Comparison of ENCODE assay signal across 11 cellular contexts in the genomic region with DNA sequence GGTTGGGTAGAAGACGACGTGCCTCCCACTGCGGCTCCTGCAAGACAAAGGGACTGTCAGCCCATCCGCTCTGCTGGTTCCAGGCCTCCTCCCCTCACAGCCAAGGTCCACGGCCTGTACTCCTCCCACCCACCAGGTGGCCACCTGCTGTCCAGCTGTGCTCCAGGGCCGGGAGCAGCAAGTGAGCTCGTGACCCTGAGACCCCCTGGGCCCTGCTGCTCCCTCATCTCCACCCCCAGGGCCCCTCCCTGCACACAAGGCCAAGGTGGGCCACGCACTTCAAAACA. TPM values are rescaled to one million over a fixed set of nuclear protein-coding genes. Genes with fewer than 3 reads are reported as not detected.
DNase-seq lines count a peak whose midpoint lies in the region; ATAC-seq, FAIRE-seq and TF ChIP-seq lines count a peak whose summit lies in the region.
"Had no signal": no experiment of that assay in that cellular context is flagged by ENCODE, and none has a peak within 500 bp of the region (broad histone marks: within the 10 kb centered on the region; RNA-seq: fewer than 3 reads in every experiment).

No MANE protein-coding gene starts in this region.

- intact Hi-C loops in posterior cingulate gyrus (cut with DNase I) = no loop called here

- ATAC-seq in A549 (peak; percentile 35 to 48; a peak in 5 of 6 replicates), HG03280 (IDR thresholded peaks at IDR 0.05; ENCODE audit: unreplicated experiment) (no peak)

- no peak overlapping the region for H3K27ac ChIP-seq in A549
- H3K27ac ChIP-seq: psoas muscle had no signal

- WGBS in A549 (ENCODE audit: missing lambda C conversion rate) = 82% methylated on average over 6 of the region's 8 CpGs

- TF ChIP-seq POLR2A in A549 (IDR thresholded peaks at IDR 0.05; ENCODE audit: low read length) = no peak

- DNase-seq in A549 (ENCODE audit: low read depth in 1 of 2, low spot score in 1 of 2) = no peak
- no peak for DNase-seq in fibroblast of pulmonary artery (ENCODE audit: low read depth)
- no peak for DNase-seq in posterior cingulate gyrus
- DNase-seq in dedifferentiated amniotic fluid mesenchymal stem cell (ENCODE audit: extremely low spot score) = no peak
- DNase-seq: activated naive CD4-positive, alpha-beta T cell treated with anti-CD3 and anti-CD28 coated beads for 36 hours; GDM1; NCI-H774; psoas muscle; stimulated activated CD4-positive, alpha-beta T cell treated with anti-CD3 and anti-CD28 coated beads, Interleukin-4, amount 100 ng/mL, for 4 hours had no signal

- H3K9me3 ChIP-seq in A549 = no peaks in the 10 kb centered on the region
- H3K9me3 ChIP-seq: psoas muscle had no signal

- TF ChIP-seq CTCF in A549 (IDR thresholded peaks at IDR 0.05) (no peak; the same call in 1 of the 3 replicates), fibroblast of pulmonary artery (IDR thresholded peaks at IDR 0.05; ENCODE audit: low read length, missing control alignments) (peak; percentile 12)

- TF ChIP-seq EP300 in A549 (IDR thresholded peaks at IDR 0.05) = no peak
- TF ChIP-seq EP300 in Ishikawa (IDR thresholded peaks at IDR 0.05; ENCODE audit: borderline replicate concordance) = no peak

- H3K4me2 ChIP-seq in A549 = no peak overlapping the region

- no peak for TF ChIP-seq RAD21 in A549 (conservative IDR thresholded peaks at IDR 0.05 in 1 of 2, IDR thresholded peaks at IDR 0.05 in 1 of 2)
- no peak for TF ChIP-seq RAD21 in Ishikawa (IDR thresholded peaks at IDR 0.05; ENCODE audit: low read depth)

- CTCF ChIA-PET in A549 (lab: Yijun Ruan, JAX) = interaction anchor here (0.8 to 3.3 kb wide), 9 partner anchors 9 to 183 kb away, joined by 3 to 14 read pairs (median 4); partner anchors contain the start of gene AP2A2

- H3K4me3 ChIP-seq in A549 (no peak overlapping the region), fibroblast of pulmonary artery (replicated peaks; ENCODE audit: low read depth, low read length) (no peak overlapping the region)
- H3K4me3 ChIP-seq: psoas muscle had no signal

- H3K4me1 ChIP-seq in A549 = peaks cover 24% of the 10 kb centered on the region; the same call in 2 of the 3 replicates
- H3K4me1 ChIP-seq: psoas muscle had no signal

- POLR2A ChIA-PET in A549 (lab: Yijun Ruan, JAX) = interaction anchor here (1.7 kb wide), 1 partner anchor 26 kb away, joined by 6 read pairs; no protein-coding TSS in a partner anchor

- no peak for FAIRE-seq in A549 (lab: Jason Lieb, UNC)

TF ChIP-seq in A549, 52 proteins besides CTCF, POLR2A, EP300 and RAD21:
- 0 out of 3 replicates have a peak, but pooled peaks have one; percentile 36 for TF ChIP-seq SMC3 (IDR thresholded peaks at IDR 0.05)
- TF ChIP-seq ZSCAN20 (CRISPR knock-in tag; IDR thresholded peaks at IDR 0.05) = no peak

TF ChIP-seq in Ishikawa, 13 proteins besides CTCF, POLR2A, EP300 and RAD21:
- TF ChIP-seq TCF12 (IDR thresholded peaks at IDR 0.05; ENCODE audit: low read depth) = 0 out of 2 replicates have a peak, but pooled peaks have one; percentile 7
- no peak for TF ChIP-seq TAF1 (IDR thresholded peaks at IDR 0.05; ENCODE audit: low read depth)

RNA-seq across cellular contexts. Expression of gene TSPAN4, which starts 27.4 kb away (rescaled TPM):
- 83.5 and 87.8 TPM in 2 replicates for polyA plus RNA-seq in A549 (2011; rRNA removed)
- 286 and 346 TPM in 2 replicates for polyA plus RNA-seq in A549 (2012; cell fraction: cytosol; rRNA removed)
- polyA plus RNA-seq in A549 (2012; cell fraction: nucleus; rRNA removed) = 714 and 975 TPM in 2 replicates
- 145 to 150 TPM (median 146 TPM) in 3 replicates for polyA plus RNA-seq in A549 (2017; fragmentation: RNase III; extraction: RNeasy Plus Mini Kit Qiagen cat#74134 plus additional on column Dnase treatment)
- 46.9 and 63.5 TPM in 2 replicates for polyA minus RNA-seq in A549 (2011; rRNA and poly(A)+ RNA removed)

RNA-seq across cellular contexts. Expression of gene POLR2L, which starts 27.7 kb away (rescaled TPM):
- polyA plus RNA-seq in A549 (2011; rRNA removed) (140 and 197 TPM in 2 replicates), A549 (2017; fragmentation: RNase III; extraction: RNeasy Plus Mini Kit Qiagen cat#74134 plus additional on column Dnase treatment) (773 to 868 TPM (median 807 TPM) in 3 replicates)
- 1,407 and 1,430 TPM in 2 replicates for polyA plus RNA-seq in A549 (2012; cell fraction: cytosol; rRNA removed)
- 294 and 364 TPM in 2 replicates for polyA plus RNA-seq in A549 (2012; cell fraction: nucleus; rRNA removed)
- polyA minus RNA-seq in A549 (2011; rRNA and poly(A)+ RNA removed) = 73.3 and 88.5 TPM in 2 replicates

RNA-seq across cellular contexts. Expression of gene CD151, which starts 37.3 kb away (rescaled TPM):
- 409 and 523 TPM in 2 replicates for polyA plus RNA-seq in A549 (2011; rRNA removed)
- 964 and 1,353 TPM in 2 replicates for polyA plus RNA-seq in A549 (2012; cell fraction: cytosol; rRNA removed)
- 1,564 and 2,065 TPM in 2 replicates for polyA plus RNA-seq in A549 (2012; cell fraction: nucleus; rRNA removed)
- polyA plus RNA-seq in A549 (2017; fragmentation: RNase III; extraction: RNeasy Plus Mini Kit Qiagen cat#74134 plus additional on column Dnase treatment) = 649 to 701 TPM (median 695 TPM) in 3 replicates
- polyA minus RNA-seq in A549 (2011; rRNA and poly(A)+ RNA removed) = 530 and 576 TPM in 2 replicates

RNA-seq across cellular contexts. Expression of gene CHID1, which starts 40.5 kb away (rescaled TPM):
- polyA plus RNA-seq in A549 (2011; rRNA removed) (53.8 and 58.4 TPM in 2 replicates), A549 (2017; fragmentation: RNase III; extraction: RNeasy Plus Mini Kit Qiagen cat#74134 plus additional on column Dnase treatment) (70.5 to 74.4 TPM (median 70.6 TPM) in 3 replicates)
- 86.9 and 87.3 TPM in 2 replicates for polyA plus RNA-seq in A549 (2012; cell fraction: cytosol; rRNA removed)
- 85.8 and 99.4 TPM in 2 replicates for polyA plus RNA-seq in A549 (2012; cell fraction: nucleus; rRNA removed)
- polyA minus RNA-seq in A549 (2011; rRNA and poly(A)+ RNA removed) = 56.0 and 69.2 TPM in 2 replicates

RNA-seq across cellular contexts. Expression of gene CRACR2B, which starts 42.4 kb away (rescaled TPM):
- polyA plus RNA-seq in A549 (2011; rRNA removed) (1.2 and 1.8 TPM in 2 replicates), A549 (2017; fragmentation: RNase III; extraction: RNeasy Plus Mini Kit Qiagen cat#74134 plus additional on column Dnase treatment) (3.0 to 3.3 TPM (median 3.1 TPM) in 3 replicates)
- 2.9 and 3.3 TPM in 2 replicates for polyA plus RNA-seq in A549 (2012; cell fraction: cytosol; rRNA removed)
- polyA plus RNA-seq in A549 (2012; cell fraction: nucleus; rRNA removed) = 8.2 and 9.3 TPM in 2 replicates
- polyA minus RNA-seq in A549 (2011; rRNA and poly(A)+ RNA removed) = 0.70 and 1.2 TPM in 2 replicates
